Comparison of ENCODE assay signal across 8 cellular contexts in the genomic region with DNA sequence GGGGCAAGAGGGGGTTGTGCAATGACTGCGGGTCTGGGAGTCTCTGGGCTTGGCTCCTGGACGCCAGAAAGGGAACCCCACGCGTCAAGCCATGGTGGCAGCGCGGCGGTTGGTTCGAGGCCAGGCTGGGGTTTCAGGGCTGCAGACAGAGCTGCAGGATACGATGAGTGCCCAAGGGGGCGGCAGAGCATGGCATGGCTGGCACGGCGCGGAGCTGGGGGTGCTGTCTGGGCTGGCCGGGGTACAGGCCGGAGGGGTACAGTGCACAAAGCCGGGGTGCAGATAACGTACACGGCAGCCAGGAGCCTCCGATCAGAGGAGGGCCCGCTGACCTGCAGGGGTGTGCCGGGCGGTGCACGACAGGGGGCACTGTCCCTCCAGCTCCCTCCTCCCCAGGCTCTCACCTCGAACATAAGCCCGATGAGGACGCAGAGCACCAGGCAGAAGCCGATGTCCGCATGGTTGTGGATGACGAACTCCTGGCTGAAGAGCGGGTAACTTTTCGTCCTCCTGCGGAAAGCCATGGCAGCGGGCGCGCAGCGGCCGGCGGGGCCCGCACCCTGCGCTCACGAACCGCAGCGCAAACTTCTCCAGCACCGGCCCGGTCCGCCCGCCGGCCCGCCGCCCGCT. TPM values are rescaled to one million over a fixed set of nuclear protein-coding genes. Genes with fewer than 3 reads are reported as not detected.
DNase-seq lines count a peak whose midpoint lies in the region; ATAC-seq and TF ChIP-seq lines count a peak whose summit lies in the region.

No MANE protein-coding gene starts in this region.

- peak overlapping the region; percentile 38 to 48 for H3K27ac ChIP-seq in ovary

- WGBS in ovary, 3 donors = 0% methylated on average over 22 to 51 of the region's 51 CpGs

- peaks cover 11% of the 10 kb centered on the region for H3K4me1 ChIP-seq in ovary (ENCODE audit: insufficient read depth)

- peak; percentile 60 for ATAC-seq in GM19452 (IDR thresholded peaks at IDR 0.05; ENCODE audit: unreplicated experiment)
- ATAC-seq in HG03558 (IDR thresholded peaks at IDR 0.05; ENCODE audit: extremely low read depth, unreplicated experiment) = peak; percentile 34

- no peaks in the 10 kb centered on the region for H3K27me3 ChIP-seq in ovary

- H3K4me3 ChIP-seq in ovary = peak overlapping the region; percentile 80

- TF ChIP-seq CTCF in ovary (IDR thresholded peaks at IDR 0.05) = peak in 2 of 3 donors; percentile 45 to 58

- no peak for TF ChIP-seq EP300 in ovary (IDR thresholded peaks at IDR 0.05)

- DNase-seq in D341Med (ENCODE audit: low spot score) = peak; percentile 83
- peak; percentile 88 for DNase-seq in RKO (ENCODE audit: low spot score)
- DNase-seq in activated gamma-delta T cell treated with Interleukin-2 at 50 U/mL for 16 hours = peak; percentile 46
- DNase-seq in globus pallidus (ENCODE audit: low spot score) = peak; percentile 56
- DNase-seq in ovary = peak; percentile 64 to 75 (median 71)
- peak; percentile 70 for DNase-seq in ureter (ENCODE audit: low spot score)

- TF ChIP-seq POLR2A in ovary (IDR thresholded peaks at IDR 0.05) = peak; percentile 52

- intact Hi-C loops in ovary (cut with DNase I) = loop anchor here (5.0 to 10.0 kb wide), 4 partner anchors 59 to 159 kb away; partner anchors contain the start of gene EFHC1 (in 1 of the 4)

- no peaks in the 10 kb centered on the region for H3K36me3 ChIP-seq in ovary

- H3K9me3 ChIP-seq in ovary = no peaks in the 10 kb centered on the region

RNA-seq across cellular contexts. Expression of gene TRAM2, which starts 0.4 kb away (rescaled TPM):
- total RNA-seq in ovary (10 to 100 TPM in 6 of 7 donors, 1 to 10 TPM in 1; 7.7 to 31.0 (median 22.0) TPM), ureter (14.1 TPM)
- 10 to 100 TPM; 10.4 to 36.9 TPM for polyA plus RNA-seq in ovary

Comparison
In these comparisons a context has a peak if more than half of its experiments do, and no peak if none do; other contexts are left out.
1. Peak in every context shown above with its lines: DNase-seq, ATAC-seq, H3K4me3 ChIP-seq and H3K27ac ChIP-seq.